ENCODE assay signal across 11 cellular contexts in genomic region chr10:21888959-21889358, GRCh38.
DNase-seq lines count a peak whose midpoint lies in the region; ATAC-seq and TF ChIP-seq lines count a peak whose summit lies in the region.
"Had no signal": no experiment of that assay in that cellular context is flagged by ENCODE, and none has a peak within 500 bp of the region (broad histone marks: within the 10 kb centered on the region; RNA-seq: fewer than 3 reads in every experiment).

No MANE protein-coding gene starts in this region.

- H3K4me1 Mint-ChIP-seq in activated B cell treated with CpG ODN at 0.5 μM for 24 hours: peaks cover 21% of the 10 kb centered on the region
- H3K4me1 Mint-ChIP-seq: WTC11 had no signal

- TF ChIP-seq CTCF in GM10248 (IDR thresholded peaks at IDR 0.05; ENCODE audit: control extremely low read depth, extremely low read depth, low read depth, missing control alignments) (no peak), activated B cell treated with CpG ODN at 0.5 μM for 24 hours (IDR thresholded peaks at IDR 0.05) (no peak), BE2C (IDR thresholded peaks at IDR 0.05; ENCODE audit: low read depth, low read length) (no peak)

- no peak overlapping the region for H3K4me3 ChIP-seq in BE2C (ENCODE audit: low read depth, low read length)

- H3K27me3 ChIP-seq in BE2C: no peaks in the 10 kb centered on the region

- H3K36me3 ChIP-seq in BE2C: no peaks in the 10 kb centered on the region

- no peaks in the 10 kb centered on the region for H3K9me3 ChIP-seq in BE2C

- H3K9me3 Mint-ChIP-seq in activated B cell treated with CpG ODN at 0.5 μM for 24 hours: peaks cover 25% of the 10 kb centered on the region

- peak; percentile 94 for ATAC-seq in GM19324 (IDR thresholded peaks at IDR 0.05; ENCODE audit: low FRiP score, unreplicated experiment)
- peak; percentile 94 for ATAC-seq in HG03025 (IDR thresholded peaks at IDR 0.05; ENCODE audit: low FRiP score, unreplicated experiment)
- ATAC-seq in activated B cell treated with CpG ODN at 0.5 μM for 24 hours (ENCODE audit: low read depth): peak; percentile 75
- ATAC-seq: WTC11 had no signal

- H3K27me3 Mint-ChIP-seq in activated B cell treated with CpG ODN at 0.5 μM for 24 hours: no peaks in the 10 kb centered on the region

- POLR2A ChIA-PET in GM10248 (lab: Yijun Ruan, JAX) (no interaction called here), activated B cell treated with CpG ODN at 0.5 μM for 24 hours (lab: Charles Lee) (no interaction called here)

- CTCF ChIA-PET in GM10248 (lab: Yijun Ruan, JAX) (interaction anchor here (0.6 to 2.2 kb wide), 7 partner anchors 9 to 393 kb away, joined by 3 to 6 read pairs (median 3); no protein-coding TSS in a partner anchor), activated B cell treated with CpG ODN at 0.5 μM for 24 hours (lab: Charles Lee) (no interaction called here)

- peaks cover 24% of the 10 kb centered on the region for H3K36me3 Mint-ChIP-seq in activated B cell treated with CpG ODN at 0.5 μM for 24 hours (ENCODE audit: low read depth)

- H3K27ac Mint-ChIP-seq in activated B cell treated with CpG ODN at 0.5 μM for 24 hours: peak overlapping the region; percentile 42
- H3K27ac Mint-ChIP-seq: WTC11 had no signal

- H3K4me1 ChIP-seq in BE2C: no peaks in the 10 kb centered on the region

- intact Hi-C loops in activated B cell treated with CpG ODN at 0.5 μM for 24 hours (cut with micrococcal nuclease): no loop called here

- DNase-seq in GM10248 (ENCODE audit: extremely low spot score) (peak; percentile 22), activated B cell treated with CpG ODN at 0.5 μM for 24 hours (no peak), SKM-1 treated with dmso at 0.1 percent for 144 hours (lab: John Stamatoyannopoulos, UW; ENCODE audit: unreplicated experiment) (no peak), BE2C (no peak), germinal center (ENCODE audit: low spot score) (no peak)
- no peak for DNase-seq in activated effector memory CD4-positive, alpha-beta T cell treated with anti-CD3 and anti-CD28 coated beads, Interleukin-2, amount 50 U/mL, for 16 hours
- DNase-seq: GF-D8, NCI-H1048 had no signal

- peak overlapping the region; percentile 21 for H3K4me3 Mint-ChIP-seq in activated B cell treated with CpG ODN at 0.5 μM for 24 hours
- H3K4me3 Mint-ChIP-seq: WTC11 had no signal
